24 cellular contexts compared by ENCODE assay signal in the genomic region with DNA sequence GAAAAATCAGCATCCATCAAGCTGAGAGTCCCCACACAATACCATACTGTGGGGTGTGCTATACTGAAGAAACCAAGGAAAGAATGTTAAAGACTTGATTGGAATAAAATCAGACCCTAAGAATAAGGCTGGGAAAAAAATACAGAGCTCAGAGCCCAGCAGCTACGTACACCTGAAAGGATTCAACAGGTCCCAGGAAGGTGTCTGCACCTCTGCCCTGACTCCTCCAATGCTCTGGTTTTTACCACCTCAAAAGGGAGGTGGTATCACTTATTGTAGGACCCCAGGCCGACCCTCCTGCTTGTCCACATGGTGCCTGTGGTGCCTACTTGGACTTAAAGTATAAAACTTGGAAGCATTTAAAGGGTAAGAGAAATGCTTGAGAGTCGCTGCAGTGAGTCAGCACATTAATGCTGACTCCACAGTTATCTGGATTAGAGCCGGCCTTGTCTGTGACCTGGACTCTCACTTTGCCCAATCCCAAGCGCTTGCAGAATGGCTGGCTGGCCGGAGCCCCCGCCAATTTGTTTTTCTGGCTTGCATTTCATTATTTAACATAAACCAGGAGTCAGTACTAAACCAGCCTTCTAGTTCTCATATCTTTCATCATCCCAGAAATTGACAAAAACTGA.
DNase-seq lines count a peak whose midpoint lies in the region; ATAC-seq, FAIRE-seq and TF ChIP-seq lines count a peak whose summit lies in the region.
"Had no signal": no experiment of that assay in that cellular context is flagged by ENCODE, and none has a peak within 500 bp of the region (broad histone marks: within the 10 kb centered on the region; RNA-seq: fewer than 3 reads in every experiment).

No MANE protein-coding gene starts in this region.

- H3K9me3 ChIP-seq in SK-N-SH = no peaks in the 10 kb centered on the region
- no peaks in the 10 kb centered on the region for H3K9me3 ChIP-seq in astrocyte (ENCODE audit: insufficient read depth, low read depth, low read length)
- H3K9me3 ChIP-seq: BLaER1 treated with 17β-estradiol and CSF1 and Interleukin-3, amounts not matched to agents 10 nM and 100 nM; prostate gland; thoracic aorta had no signal

- H3K9ac ChIP-seq in SK-N-SH (no peak overlapping the region), astrocyte (ENCODE audit: low read length) (no peak overlapping the region)
- H3K9ac ChIP-seq: BLaER1 treated with 17β-estradiol and CSF1 and Interleukin-3, amounts not matched to agents 10 nM and 100 nM; GM23248 had no signal

- H3K4me2 ChIP-seq in SK-N-SH (no peak overlapping the region), astrocyte (ENCODE audit: low read length) (no peak overlapping the region)
- H3K4me2 ChIP-seq: BLaER1 treated with 17β-estradiol and CSF1 and Interleukin-3, amounts not matched to agents 10 nM and 100 nM had no signal

- no peak for TF ChIP-seq RAD21 in SK-N-SH (IDR thresholded peaks at IDR 0.05; ENCODE audit: low read length)

- H3K9me3 Mint-ChIP-seq in astrocyte (ENCODE audit: unreplicated experiment) = no peaks in the 10 kb centered on the region
- no peaks in the 10 kb centered on the region for H3K9me3 Mint-ChIP-seq in activated CD4-positive, alpha-beta T cell treated with anti-CD3 and anti-CD28 coated beads, Interleukin-2, amount 10 ng/mL, durations not matched to agents 7 days and 5 days
- H3K9me3 Mint-ChIP-seq: activated naive CD8-positive, alpha-beta T cell treated with anti-CD3 and anti-CD28 coated beads, Interleukin-2, amount 10 ng/mL, durations not matched to agents 7 days and 5 days; activated T-helper 1 cell treated with anti-CD3 and anti-CD28 coated beads, Interleukin-12 subunit alpha, Interleukin-12 subunit beta, Interleukin-2, Interleukin-4 antibody, amounts not matched to agents 30 ng/mL and 10 ng/mL and 1 ng/mL, durations not matched to agents 14 hours and 24 hours and 36 hours; IgD-negative memory B cell; neural crest cell; stimulated activated effector memory CD8-positive, alpha-beta T cell treated with anti-CD3 and anti-CD28 coated beads, Interleukin-12 subunit alpha, Interleukin-12 subunit beta, amount 100 ng/mL, for 72 hours had no signal

- H3K4me1 Mint-ChIP-seq in astrocyte (ENCODE audit: low read depth, unreplicated experiment) = peaks cover 2% of the 10 kb centered on the region
- H3K4me1 Mint-ChIP-seq in activated CD4-positive, alpha-beta T cell treated with anti-CD3 and anti-CD28 coated beads, Interleukin-2, amount 10 ng/mL, durations not matched to agents 7 days and 5 days = no peaks in the 10 kb centered on the region
- H3K4me1 Mint-ChIP-seq: activated naive CD8-positive, alpha-beta T cell treated with anti-CD3 and anti-CD28 coated beads, Interleukin-2, amount 10 ng/mL, durations not matched to agents 7 days and 5 days; IgD-negative memory B cell; neural crest cell; stimulated activated effector memory CD8-positive, alpha-beta T cell treated with anti-CD3 and anti-CD28 coated beads, Interleukin-12 subunit alpha, Interleukin-12 subunit beta, amount 100 ng/mL, for 72 hours had no signal

- TF ChIP-seq EP300 in SK-N-SH (IDR thresholded peaks at IDR 0.05; ENCODE audit: borderline replicate concordance in 1 of 2, low read depth in 1 of 2, low read length in 1 of 2) = no peak

- TF ChIP-seq CTCF in SK-N-SH (IDR thresholded peaks at IDR 0.05) = no peak
- no peak for TF ChIP-seq CTCF in astrocyte (IDR thresholded peaks at IDR 0.05; ENCODE audit: insufficient read depth, low read depth, low read length)

- H3K36me3 Mint-ChIP-seq in astrocyte (ENCODE audit: low read depth, unreplicated experiment) = no peaks in the 10 kb centered on the region
- no peaks in the 10 kb centered on the region for H3K36me3 Mint-ChIP-seq in activated CD4-positive, alpha-beta T cell treated with anti-CD3 and anti-CD28 coated beads, Interleukin-2, amount 10 ng/mL, durations not matched to agents 7 days and 5 days (ENCODE audit: low read depth)
- H3K36me3 Mint-ChIP-seq: activated naive CD8-positive, alpha-beta T cell treated with anti-CD3 and anti-CD28 coated beads, Interleukin-2, amount 10 ng/mL, durations not matched to agents 7 days and 5 days; IgD-negative memory B cell; stimulated activated effector memory CD8-positive, alpha-beta T cell treated with anti-CD3 and anti-CD28 coated beads, Interleukin-12 subunit alpha, Interleukin-12 subunit beta, amount 100 ng/mL, for 72 hours had no signal

- no peak for TF ChIP-seq POLR2A in GM12891 (IDR thresholded peaks at IDR 0.05; ENCODE audit: low read depth, low read length)

- CTCF ChIA-PET in SK-N-SH (lab: Yijun Ruan, JAX) = interaction anchor here (1.5 kb wide), 1 partner anchor 20 kb away, joined by 3 read pairs; no protein-coding TSS in a partner anchor
- CTCF ChIA-PET in activated CD4-positive, alpha-beta T cell treated with anti-CD3 and anti-CD28 coated beads, Interleukin-2, amount 10 ng/mL, durations not matched to agents 7 days and 5 days (lab: Charles Lee) = no interaction called here

- H3K4me3 ChIP-seq in SK-N-SH (ENCODE audit: low read depth in 2 of 2, low read length in 1 of 2) = no peak overlapping the region
- H3K4me3 ChIP-seq in astrocyte (ENCODE audit: insufficient read depth, low read depth, low read length) = no peak overlapping the region
- H3K4me3 ChIP-seq: BLaER1 treated with 17β-estradiol and CSF1 and Interleukin-3, amounts not matched to agents 10 nM and 100 nM; GM23248; prostate gland; thoracic aorta had no signal

- no peak overlapping the region for H3K27ac Mint-ChIP-seq in astrocyte (ENCODE audit: unreplicated experiment)
- H3K27ac Mint-ChIP-seq in activated CD4-positive, alpha-beta T cell treated with anti-CD3 and anti-CD28 coated beads, Interleukin-2, amount 10 ng/mL, durations not matched to agents 7 days and 5 days = no peak overlapping the region
- H3K27ac Mint-ChIP-seq: activated naive CD8-positive, alpha-beta T cell treated with anti-CD3 and anti-CD28 coated beads, Interleukin-2, amount 10 ng/mL, durations not matched to agents 7 days and 5 days; activated T-helper 1 cell treated with anti-CD3 and anti-CD28 coated beads, Interleukin-12 subunit alpha, Interleukin-12 subunit beta, Interleukin-2, Interleukin-4 antibody, amounts not matched to agents 30 ng/mL and 10 ng/mL and 1 ng/mL, durations not matched to agents 14 hours and 24 hours and 36 hours; IgD-negative memory B cell; stimulated activated effector memory CD8-positive, alpha-beta T cell treated with anti-CD3 and anti-CD28 coated beads, Interleukin-12 subunit alpha, Interleukin-12 subunit beta, amount 100 ng/mL, for 72 hours had no signal

- no peak for DNase-seq in SK-N-SH
- DNase-seq in astrocyte (ENCODE audit: low read depth) = peak; percentile 20
- peak; percentile 20 for DNase-seq in fibroblast of the conjunctiva (ENCODE audit: low read depth)
- peak; percentile 47 for DNase-seq in renal cortical epithelial cell (ENCODE audit: low read depth)
- no peak for DNase-seq in GM12891 (ENCODE audit: insufficient read length, low spot score)
- DNase-seq in activated CD4-positive, alpha-beta T cell treated with anti-CD3 and anti-CD28 coated beads, Interleukin-2, amount 50 U/mL, for 1 hour = no peak
- DNase-seq in activated CD4-positive, alpha-beta T cell treated with anti-CD3 and anti-CD28 coated beads, Interleukin-2, amount 10 ng/mL, durations not matched to agents 7 days and 5 days = no peak
- DNase-seq: 8988T; activated CD4-positive, CD25-positive, alpha-beta regulatory T cell treated with anti-CD3 and anti-CD28 coated beads, Interleukin-2, amount 50 U/mL, for 72 hours; activated naive CD8-positive, alpha-beta T cell treated with anti-CD3 and anti-CD28 coated beads, Interleukin-2, amount 10 ng/mL, durations not matched to agents 7 days and 5 days; effector CD8-positive, alpha-beta T cell; GM23248; kidney glomerular epithelial cell; NCI-H2029; NCI-H446 had no signal

- POLR2A ChIA-PET in SK-N-SH (lab: Yijun Ruan, JAX) = no interaction called here
- POLR2A ChIA-PET in activated CD4-positive, alpha-beta T cell treated with anti-CD3 and anti-CD28 coated beads, Interleukin-2, amount 10 ng/mL, durations not matched to agents 7 days and 5 days (lab: Charles Lee) = no interaction called here

- no peaks in the 10 kb centered on the region for H3K36me3 ChIP-seq in SK-N-SH (replicated peaks in 1 of 2; ENCODE audit: control insufficient read depth in 1 of 2, insufficient read depth in 2 of 2, low read length in 1 of 2)
- no peaks in the 10 kb centered on the region for H3K36me3 ChIP-seq in astrocyte (ENCODE audit: insufficient read depth, low read length)
- H3K36me3 ChIP-seq: BLaER1 treated with 17β-estradiol and CSF1 and Interleukin-3, amounts not matched to agents 10 nM and 100 nM; prostate gland; thoracic aorta had no signal

- ATAC-seq in SK-N-SH treated with all-trans-retinoic acid at 6 μM for 48 hours = peak; percentile 59; the same call in 2 of the 3 replicates
- ATAC-seq: stimulated activated effector memory CD8-positive, alpha-beta T cell treated with anti-CD3 and anti-CD28 coated beads, Interleukin-12 subunit alpha, Interleukin-12 subunit beta, amount 100 ng/mL, for 72 hours had no signal

- no peaks in the 10 kb centered on the region for H3F3A ChIP-seq in SK-N-SH (replicated peaks; ENCODE audit: insufficient read depth)

- FAIRE-seq in astrocyte (lab: Jason Lieb, UNC) (no peak), GM12891 (lab: Jason Lieb, UNC) (no peak)
- FAIRE-seq: GM12892 had no signal

- no peak overlapping the region for H2AFZ ChIP-seq in SK-N-SH (ENCODE audit: low read depth)
- H2AFZ ChIP-seq in astrocyte (ENCODE audit: low read depth, low read length) = no peak overlapping the region
- H2AFZ ChIP-seq: GM23248 had no signal

- H3K9me2 ChIP-seq in SK-N-SH = no peaks in the 10 kb centered on the region

- no peaks in the 10 kb centered on the region for H4K20me1 ChIP-seq in SK-N-SH (ENCODE audit: insufficient read depth)
- no peaks in the 10 kb centered on the region for H4K20me1 ChIP-seq in astrocyte (ENCODE audit: insufficient read depth, low read length)
- H4K20me1 ChIP-seq: BLaER1 treated with 17β-estradiol and CSF1 and Interleukin-3, amounts not matched to agents 10 nM and 100 nM had no signal

- peak overlapping the region in 1 of 2 experiments; percentile 34; a peak in 1 of 4 replicates for H3K27ac ChIP-seq in SK-N-SH (ENCODE audit: low read depth in 2 of 2, low read length in 1 of 2)
- H3K27ac ChIP-seq in astrocyte (ENCODE audit: low read depth, low read length) = no peak overlapping the region
- H3K27ac ChIP-seq: BLaER1 treated with 17β-estradiol and CSF1 and Interleukin-3, amounts not matched to agents 10 nM and 100 nM; GM23248; prostate gland; thoracic aorta had no signal

- H3K4me1 ChIP-seq in SK-N-SH (ENCODE audit: control insufficient read depth in 1 of 2, insufficient read depth in 2 of 2, low read depth in 1 of 2, low read length in 1 of 2) (peaks cover 4 to 22% of the 10 kb centered on the region in 2 experiments; a peak in 2 of 4 replicates), astrocyte (ENCODE audit: insufficient read depth, low read length) (no peaks in the 10 kb centered on the region)
- H3K4me1 ChIP-seq: BLaER1 treated with 17β-estradiol and CSF1 and Interleukin-3, amounts not matched to agents 10 nM and 100 nM; prostate gland had no signal

- no peak overlapping the region for H3K4me3 Mint-ChIP-seq in astrocyte (ENCODE audit: unreplicated experiment)
- no peak overlapping the region for H3K4me3 Mint-ChIP-seq in activated CD4-positive, alpha-beta T cell treated with anti-CD3 and anti-CD28 coated beads, Interleukin-2, amount 10 ng/mL, durations not matched to agents 7 days and 5 days
- H3K4me3 Mint-ChIP-seq: activated naive CD8-positive, alpha-beta T cell treated with anti-CD3 and anti-CD28 coated beads, Interleukin-2, amount 10 ng/mL, durations not matched to agents 7 days and 5 days; activated T-helper 1 cell treated with anti-CD3 and anti-CD28 coated beads, Interleukin-12 subunit alpha, Interleukin-12 subunit beta, Interleukin-2, Interleukin-4 antibody, amounts not matched to agents 30 ng/mL and 10 ng/mL and 1 ng/mL, durations not matched to agents 14 hours and 24 hours and 36 hours; IgD-negative memory B cell; neural crest cell; stimulated activated effector memory CD8-positive, alpha-beta T cell treated with anti-CD3 and anti-CD28 coated beads, Interleukin-12 subunit alpha, Interleukin-12 subunit beta, amount 100 ng/mL, for 72 hours had no signal

- no peaks in the 10 kb centered on the region for H3K79me2 ChIP-seq in SK-N-SH (ENCODE audit: insufficient read depth)
- H3K79me2 ChIP-seq in astrocyte (ENCODE audit: insufficient read depth, low read length) = no peaks in the 10 kb centered on the region

- H3K27me3 ChIP-seq in SK-N-SH (ENCODE audit: insufficient read depth) (no peaks in the 10 kb centered on the region), astrocyte (ENCODE audit: insufficient read depth, low read length) (no peaks in the 10 kb centered on the region)
- H3K27me3 ChIP-seq: BLaER1 treated with 17β-estradiol and CSF1 and Interleukin-3, amounts not matched to agents 10 nM and 100 nM had no signal

- WGBS in SK-N-SH (ENCODE audit: low lambda C conversion rate) = 73% methylated on average over 7 of the region's 7 CpGs

- H3K27me3 Mint-ChIP-seq in astrocyte (ENCODE audit: low read depth, unreplicated experiment) = no peaks in the 10 kb centered on the region
- H3K27me3 Mint-ChIP-seq in activated CD4-positive, alpha-beta T cell treated with anti-CD3 and anti-CD28 coated beads, Interleukin-2, amount 10 ng/mL, durations not matched to agents 7 days and 5 days = peaks cover 2% of the 10 kb centered on the region
- H3K27me3 Mint-ChIP-seq: activated naive CD8-positive, alpha-beta T cell treated with anti-CD3 and anti-CD28 coated beads, Interleukin-2, amount 10 ng/mL, durations not matched to agents 7 days and 5 days; IgD-negative memory B cell had no signal

Comparison
In these comparisons a context has a peak if more than half of its experiments do, and no peak if none do; other contexts are left out.
1. DNase-seq: peak in astrocyte (single experiment), fibroblast of the conjunctiva (single experiment) and renal cortical epithelial cell (single experiment); none in SK-N-SH (single experiment), GM12891 (single experiment), activated CD4-positive, alpha-beta T cell treated with anti-CD3 and anti-CD28 coated beads, Interleukin-2, amount 50 U/mL, for 1 hour (single experiment) and activated CD4-positive, alpha-beta T cell treated with anti-CD3 and anti-CD28 coated beads, Interleukin-2, amount 10 ng/mL, durations not matched to agents 7 days and 5 days (single experiment).